In genomic region chr4:7016086-7016485, GRCh38 we compare ENCODE assay signal across 16 cellular contexts. TPM values are rescaled to one million over a fixed set of nuclear protein-coding genes. Genes with fewer than 3 reads are reported as not detected.
DNase-seq lines count a peak whose midpoint lies in the region; ATAC-seq, FAIRE-seq and TF ChIP-seq lines count a peak whose summit lies in the region.
"Had no signal": no experiment of that assay in that cellular context is flagged by ENCODE, and none has a peak within 500 bp of the region (broad histone marks: within the 10 kb centered on the region; RNA-seq: fewer than 3 reads in every experiment).

No MANE protein-coding gene starts in this region.

- H3K36me3 ChIP-seq in liver (ENCODE audit: control insufficient read depth in 4 of 4, insufficient read depth in 3 of 4, low read depth in 1 of 4, low read length in 3 of 4) (peaks cover 3 to 34% (median 16%) of the 10 kb centered on the region in 4 donors), HepG2 (replicated peaks in 1 of 2; ENCODE audit: control insufficient read depth in 1 of 2, insufficient read depth in 2 of 2, low read length in 2 of 2) (peaks cover 21 to 74% of the 10 kb centered on the region in 2 experiments; a peak in 4 of 5 replicates), bronchial epithelial cell (ENCODE audit: control insufficient read depth, insufficient read depth, low read length) (peaks cover 34% of the 10 kb centered on the region)

- CTCF ChIA-PET in HepG2 (lab: Yijun Ruan, JAX; ENCODE audit: low intra/inter-chr PET ratio, low total read pairs) = no interaction called here

- TF ChIP-seq POLR2A in HepG2 (IDR thresholded peaks at IDR 0.05; ENCODE audit: insufficient read depth in 1 of 2, low read depth in 2 of 2, low read length in 2 of 2) = no peak

- H3K4me1 ChIP-seq in liver (ENCODE audit: control insufficient read depth in 4 of 4, insufficient read depth in 4 of 4, low read length in 3 of 4) = peaks cover 10 to 28% (median 16%) of the 10 kb centered on the region in 4 donors
- peaks cover 8% of the 10 kb centered on the region for H3K4me1 ChIP-seq in HepG2 (ENCODE audit: insufficient read depth, low read length)

- H3K27ac ChIP-seq in liver (ENCODE audit: low read depth in 1 of 2, low read length in 2 of 2) (peak overlapping the region; percentile 71 to 88), HepG2 (ENCODE audit: extremely low read length, insufficient read depth, low read length) (no peak overlapping the region)
- H3K27ac ChIP-seq: A549, HL-60 had no signal

- H3K4me3 ChIP-seq in liver (ENCODE audit: low read depth in 1 of 3, low read length in 3 of 3) (no peak overlapping the region), HepG2 (replicated peaks in 1 of 3; ENCODE audit: insufficient read depth in 1 of 3, low read depth in 2 of 3, low read length in 3 of 3) (no peak overlapping the region), bronchial epithelial cell (ENCODE audit: low read depth, low read length) (no peak overlapping the region)
- H3K4me3 ChIP-seq: A549, GM12878, GM23338 had no signal

- H3K27ac Mint-ChIP-seq in neural crest cell (ENCODE audit: unreplicated experiment) = peak overlapping the region; percentile 90
- H3K27ac Mint-ChIP-seq: GM23338 had no signal

- no peaks in the 10 kb centered on the region for H3K79me2 ChIP-seq in HepG2 (ENCODE audit: insufficient read depth, low read length)

- in situ Hi-C loops in HepG2 (cut with HindIII; ENCODE audit: extremely low pct_ligation_motif_present, low pct_unique_long_range_greater_than_20kb) = no loop called here

- WGBS in liver = 73% methylated on average over 11 of the region's 11 CpGs
- WGBS in HepG2 (ENCODE audit: low lambda C conversion rate) = 81% methylated on average over 6 of the region's 11 CpGs

- H3K9me3 Mint-ChIP-seq in neural crest cell = no peaks in the 10 kb centered on the region
- H3K9me3 Mint-ChIP-seq: CD8-positive, alpha-beta memory T cell; GM23338 had no signal

- FAIRE-seq in HepG2 (lab: Jason Lieb, UNC) (no peak), bronchial epithelial cell (lab: Jason Lieb, UNC) (peak; percentile 7)
- FAIRE-seq: A549, GM12878, GM18507 had no signal

- H3K36me3 Mint-ChIP-seq in neural crest cell (ENCODE audit: low read depth) = peaks cover 16% of the 10 kb centered on the region

- intact Hi-C loops in HepG2 (cut with micrococcal nuclease; ENCODE audit: unreplicated experiment) = no loop called here

- H3K9me3 ChIP-seq in liver (ENCODE audit: control insufficient read depth in 4 of 4, low read length in 3 of 4) (no peaks in the 10 kb centered on the region), HepG2 (ENCODE audit: low read length) (no peaks in the 10 kb centered on the region)
- H3K9me3 ChIP-seq: A549 had no signal

- BruUV-seq in HepG2 (replicated peaks; lab: Mats Ljungman, UMichigan) = no TSS peak

- H3K27me3 ChIP-seq in liver (ENCODE audit: control insufficient read depth in 4 of 4, insufficient read depth in 4 of 4, low read length in 3 of 4) (no peaks in the 10 kb centered on the region), HepG2 (ENCODE audit: control insufficient read depth in 1 of 2, insufficient read depth in 2 of 2, low read length in 2 of 2) (no peaks in the 10 kb centered on the region), bronchial epithelial cell (ENCODE audit: control insufficient read depth, insufficient read depth, low read length) (no peaks in the 10 kb centered on the region)

- no peak for TF ChIP-seq CTCF in liver (IDR thresholded peaks at IDR 0.05; ENCODE audit: low read depth, low read length, missing input control)
- no peak for TF ChIP-seq CTCF in HepG2 (CRISPR knock-in tag; IDR thresholded peaks at IDR 0.05)
- no peak for TF ChIP-seq CTCF in bronchial epithelial cell (IDR thresholded peaks at IDR 0.05; ENCODE audit: insufficient read depth, low read length, severe bottlenecking)
- no peak for TF ChIP-seq CTCF in neural crest cell (conservative IDR thresholded peaks at IDR 0.05)

- DNase-seq in HepG2 (ENCODE audit: low spot score) (no peak), bronchial epithelial cell (ENCODE audit: low read depth) (no peak), neural crest cell (ENCODE audit: low read depth, low spot score) (no peak), COLO829 (ENCODE audit: low spot score) (no peak)
- DNase-seq: CD8-positive, alpha-beta memory T cell; DMS 273 treated with DMSO at 0.1 percent for 48 hours; DMS79; H7 had no signal

- ATAC-seq in HepG2 (no peak), GM18909 (IDR thresholded peaks at IDR 0.05; ENCODE audit: poor library complexity, unreplicated experiment) (no peak), GM18867 (IDR thresholded peaks at IDR 0.05; ENCODE audit: unreplicated experiment) (no peak)
- ATAC-seq: A549, GM12878, GM23338 had no signal

- no peak overlapping the region for H2AFZ ChIP-seq in HepG2 (ENCODE audit: low read length)
- H2AFZ ChIP-seq: GM23338 had no signal

- H3K27me3 Mint-ChIP-seq in neural crest cell (ENCODE audit: low read depth) = no peaks in the 10 kb centered on the region
- H3K27me3 Mint-ChIP-seq: CD8-positive, alpha-beta memory T cell had no signal

- peaks cover 11% of the 10 kb centered on the region for H3K4me1 Mint-ChIP-seq in neural crest cell

- TF ChIP-seq EP300 in HepG2 (IDR thresholded peaks at IDR 0.05; ENCODE audit: low read depth in 2 of 2, low read length in 2 of 2) (no peak), HepG2 (CRISPR knock-in tag; IDR thresholded peaks at IDR 0.05; ENCODE audit: borderline replicate concordance) (no peak)

- no peak overlapping the region for H3K4me2 ChIP-seq in HepG2 (ENCODE audit: low read depth, low read length)
- H3K4me2 ChIP-seq: A549, GM23338 had no signal

- no peak overlapping the region for H3K4me3 Mint-ChIP-seq in neural crest cell
- H3K4me3 Mint-ChIP-seq: CD8-positive, alpha-beta memory T cell; GM23338 had no signal

- TF ChIP-seq RAD21 in liver (IDR thresholded peaks at IDR 0.05) (no peak), HepG2 (CRISPR knock-in tag; IDR thresholded peaks at IDR 0.05) (no peak)

- H3K9ac ChIP-seq in liver (ENCODE audit: low read depth in 1 of 2, low read length in 2 of 2) (peak overlapping the region in 1 of 2 donors; percentile 57), HepG2 (ENCODE audit: insufficient read depth, low read depth, low read length) (no peak overlapping the region)

- H4K20me1 ChIP-seq in HepG2 (ENCODE audit: insufficient read depth, low read length) = no peaks in the 10 kb centered on the region

- POLR2A ChIA-PET in HepG2 (lab: Yijun Ruan, JAX) = no interaction called here

RNA-seq across cellular contexts. Expression of gene TADA2B, which starts 27.1 kb away (rescaled TPM):
- 10 to 100 TPM; 12.8 to 13.8 TPM for total RNA-seq in liver
- 10 to 100 TPM in 1 of 2 donors, 1 to 10 TPM in 1; 3.6 to 12.5 TPM for polyA plus RNA-seq in liver
- 8.6 and 8.9 TPM in 2 replicates for total RNA-seq in HepG2 (2016; rRNA removed; fragmentation: Illumina TruSeq; extraction: Trizol)
- total RNA-seq in HepG2 (2016; cell fraction: cytosol; rRNA removed; fragmentation: Illumina TruSeq; extraction: Trizol; ENCODE audit: low read depth) = 2.2 and 3.1 TPM in 2 replicates
- total RNA-seq in HepG2 (2016; cell fraction: insoluble cytoplasmic fraction; rRNA removed; fragmentation: Illumina TruSeq; extraction: Trizol) = 7.2 and 8.0 TPM in 2 replicates
- total RNA-seq in HepG2 (2016; cell fraction: membrane; rRNA removed; fragmentation: Illumina TruSeq; extraction: Trizol) = 11.2 and 13.1 TPM in 2 replicates
- total RNA-seq in HepG2 (2016; cell fraction: nucleus; rRNA removed; fragmentation: Illumina TruSeq; extraction: Trizol) = 5.6 and 5.9 TPM in 2 replicates
- polyA plus RNA-seq in HepG2 (2011; rRNA removed) = 4.6 and 5.1 TPM in 2 replicates
- 5.0 and 5.2 TPM in 2 replicates for polyA plus RNA-seq in HepG2 (2011; cell fraction: cytosol; rRNA removed)
- polyA plus RNA-seq in HepG2 (2011; cell fraction: nucleus; rRNA removed) = 5.8 and 6.6 TPM in 2 replicates
- polyA plus RNA-seq in HepG2 (2012) = 8.0 and 9.4 TPM in 2 replicates
- polyA plus RNA-seq in HepG2 (2016; cell fraction: cytosol; fragmentation: Illumina TruSeq; extraction: Trizol; ENCODE audit: low read depth) = 2.2 and 2.7 TPM in 2 replicates
- polyA plus RNA-seq in HepG2 (2016; cell fraction: insoluble cytoplasmic fraction; fragmentation: Illumina TruSeq; extraction: Trizol; ENCODE audit: low read depth) = 10.4 and 13.0 TPM in 2 replicates
- polyA plus RNA-seq in HepG2 (2016; cell fraction: membrane; fragmentation: Illumina TruSeq; extraction: Trizol; ENCODE audit: low read depth) = 8.6 and 9.7 TPM in 2 replicates
- polyA plus RNA-seq in HepG2 (2016; cell fraction: nucleus; fragmentation: Illumina TruSeq; extraction: Trizol; ENCODE audit: insufficient read depth, low read depth) = 10.6 and 12.8 TPM in 2 replicates
- polyA minus RNA-seq in HepG2 (2011; rRNA and poly(A)+ RNA removed; ENCODE audit: low replicate concordance) = 6.9 and 14.2 TPM in 2 replicates
- polyA minus RNA-seq in HepG2 (2011; cell fraction: cytosol; rRNA and poly(A)+ RNA removed) = 3.9 and 5.1 TPM in 2 replicates
- polyA minus RNA-seq in HepG2 (2011; cell fraction: nucleus; rRNA and poly(A)+ RNA removed) = 5.9 and 6.6 TPM in 2 replicates
- 12.1 and 14.6 TPM in 2 replicates for total RNA-seq in bronchial epithelial cell
- 18.6 and 19.2 TPM in 2 replicates for total RNA-seq in neural crest cell

RNA-seq across cellular contexts. Expression of gene GRPEL1, which starts 51.8 kb away (rescaled TPM):
- 10 to 100 TPM in 1 of 2 donors, 1 to 10 TPM in 1; 9.8 to 35.2 TPM for total RNA-seq in liver
- 10 to 100 TPM; 45.2 to 98.1 TPM for polyA plus RNA-seq in liver
- total RNA-seq in HepG2 (2016; rRNA removed; fragmentation: Illumina TruSeq; extraction: Trizol) = 141 and 213 TPM in 2 replicates
- 24.3 and 28.6 TPM in 2 replicates for total RNA-seq in HepG2 (2016; cell fraction: cytosol; rRNA removed; fragmentation: Illumina TruSeq; extraction: Trizol; ENCODE audit: low read depth)
- 139 and 219 TPM in 2 replicates for total RNA-seq in HepG2 (2016; cell fraction: insoluble cytoplasmic fraction; rRNA removed; fragmentation: Illumina TruSeq; extraction: Trizol)
- 37.5 and 43.6 TPM in 2 replicates for total RNA-seq in HepG2 (2016; cell fraction: membrane; rRNA removed; fragmentation: Illumina TruSeq; extraction: Trizol)
- 48.8 and 49.5 TPM in 2 replicates for total RNA-seq in HepG2 (2016; cell fraction: nucleus; rRNA removed; fragmentation: Illumina TruSeq; extraction: Trizol)
- 27.2 and 32.3 TPM in 2 replicates for polyA plus RNA-seq in HepG2 (2011; rRNA removed)
- polyA plus RNA-seq in HepG2 (2011; cell fraction: cytosol; rRNA removed) = 30.3 and 39.4 TPM in 2 replicates
- polyA plus RNA-seq in HepG2 (2011; cell fraction: nucleus; rRNA removed) = 12.6 and 17.4 TPM in 2 replicates
- polyA plus RNA-seq in HepG2 (2012) = 52.6 and 70.0 TPM in 2 replicates
- 28.9 and 31.1 TPM in 2 replicates for polyA plus RNA-seq in HepG2 (2016; cell fraction: cytosol; fragmentation: Illumina TruSeq; extraction: Trizol; ENCODE audit: low read depth)
- polyA plus RNA-seq in HepG2 (2016; cell fraction: insoluble cytoplasmic fraction; fragmentation: Illumina TruSeq; extraction: Trizol; ENCODE audit: low read depth) = 220 and 231 TPM in 2 replicates
- polyA plus RNA-seq in HepG2 (2016; cell fraction: membrane; fragmentation: Illumina TruSeq; extraction: Trizol; ENCODE audit: low read depth) = 28.9 and 29.2 TPM in 2 replicates
- polyA plus RNA-seq in HepG2 (2016; cell fraction: nucleus; fragmentation: Illumina TruSeq; extraction: Trizol; ENCODE audit: insufficient read depth, low read depth) = 73.7 and 88.9 TPM in 2 replicates
- polyA minus RNA-seq in HepG2 (2011; rRNA and poly(A)+ RNA removed; ENCODE audit: low replicate concordance) = 23.2 and 27.5 TPM in 2 replicates
- polyA minus RNA-seq in HepG2 (2011; cell fraction: cytosol; rRNA and poly(A)+ RNA removed) = 19.1 and 25.1 TPM in 2 replicates
- 36.8 and 50.7 TPM in 2 replicates for polyA minus RNA-seq in HepG2 (2011; cell fraction: nucleus; rRNA and poly(A)+ RNA removed)
- total RNA-seq in bronchial epithelial cell = 67.4 and 91.0 TPM in 2 replicates
- 26.6 and 28.2 TPM in 2 replicates for total RNA-seq in neural crest cell
